In the genomic region with DNA sequence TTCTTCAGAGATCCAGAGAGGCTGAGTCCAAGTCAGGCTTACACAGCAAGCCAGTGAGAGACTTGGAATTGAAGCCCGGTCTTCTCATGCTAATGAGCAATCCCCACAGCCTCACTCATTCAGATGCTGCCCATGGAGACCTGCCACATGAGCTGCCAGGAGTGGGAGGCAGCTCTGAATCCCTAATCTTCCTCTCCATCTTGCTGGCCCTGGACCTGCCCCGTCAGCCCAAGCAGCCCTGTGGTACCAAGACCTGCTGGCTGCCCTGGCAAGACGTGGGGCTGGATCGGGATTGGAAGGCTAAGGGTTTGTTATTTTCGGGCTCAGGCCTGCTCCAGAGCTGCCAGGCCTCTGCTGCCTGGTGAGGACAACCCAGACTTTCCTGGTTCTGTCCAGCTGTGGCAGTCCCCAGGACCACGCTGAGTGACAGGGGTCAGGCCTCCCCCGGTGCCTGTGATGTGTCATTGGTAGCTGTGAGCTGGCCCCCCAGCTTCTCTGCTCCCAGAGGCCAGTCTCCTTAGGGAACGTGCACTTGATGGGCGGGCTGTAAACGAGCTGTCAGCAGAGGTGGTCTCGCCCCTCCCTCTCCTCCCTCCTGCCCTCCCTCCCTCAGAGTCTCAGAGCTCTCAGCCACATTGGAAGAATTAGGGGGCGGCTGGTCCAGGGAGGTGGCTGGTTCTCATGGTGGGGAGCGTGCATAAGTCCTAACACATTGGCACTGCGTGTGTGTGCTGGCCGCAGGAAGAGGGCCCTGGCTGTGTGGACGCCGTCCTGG, we compare ENCODE assay signal across 17 cellular contexts.
DNase-seq lines count a peak whose midpoint lies in the region; ATAC-seq and FAIRE-seq lines count a peak whose summit lies in the region.
"Had no signal": no experiment of that assay in that cellular context is flagged by ENCODE, and none has a peak within 500 bp of the region (broad histone marks: within the 10 kb centered on the region; RNA-seq: fewer than 3 reads in every experiment).

No MANE protein-coding gene starts in this region.

- intact Hi-C loops in left ventricle myocardium superior (cut with micrococcal nuclease) = no loop called here

- ATAC-seq in left ventricle myocardium superior = no peak
- ATAC-seq: GM12878; stimulated activated naive CD8-positive, alpha-beta T cell treated with anti-CD3 and anti-CD28 coated beads, Interleukin-15, Interleukin-2, amounts not matched to agents 100 U/mL and 50 U/mL, for 24 hours had no signal

- peak in 47 of 56 donors; percentile 8 to 88 (median 56) for DNase-seq in amygdala (lab: John Stamatoyannopoulos, UW)
- DNase-seq in frontal cortex (ENCODE audit: low spot score in 2 of 2) = peak; percentile 31 to 49
- peak in 48 of 56 donors; percentile 12 to 89 (median 51) for DNase-seq in nucleus accumbens (lab: John Stamatoyannopoulos, UW)
- no peak for DNase-seq in NCI-H146 treated with DMSO at 0.1 percent for 48 hours (lab: John Stamatoyannopoulos, UW; ENCODE audit: unreplicated experiment)
- no peak for DNase-seq in left ventricle myocardium superior
- no peak for DNase-seq in DMS53 treated with DMSO at 0.1 percent for 48 hours (lab: John Stamatoyannopoulos, UW; ENCODE audit: unreplicated experiment)
- DNase-seq in NCI-H2196 treated with DMSO at 0.1 percent for 48 hours (lab: John Stamatoyannopoulos, UW; ENCODE audit: unreplicated experiment) = no peak
- DNase-seq: dermis blood vessel endothelial cell; DMS53; mammary epithelial cell; NCI-H187; stimulated activated CD4-positive, alpha-beta T cell treated with anti-CD3 and anti-CD28 coated beads, Interleukin-2, amount 100 ng/mL, for 48 hours; stimulated activated naive CD8-positive, alpha-beta T cell treated with anti-CD3 and anti-CD28 coated beads, Interleukin-15, Interleukin-2, amounts not matched to agents 100 U/mL and 50 U/mL, for 24 hours; trophoblast cell had no signal

- no peak for FAIRE-seq in frontal cortex (lab: Jason Lieb, UNC)
- FAIRE-seq: GM12878, GM19239, keratinocyte had no signal

Comparison
In these comparisons a context has a peak if more than half of its experiments do, and no peak if none do; other contexts are left out.
1. DNase-seq: peak in amygdala (47 of 56), frontal cortex (2 of 2) and nucleus accumbens (48 of 56); none in NCI-H146 treated with DMSO at 0.1 percent for 48 hours (single experiment), left ventricle myocardium superior (single experiment), DMS53 treated with DMSO at 0.1 percent for 48 hours (single experiment) and NCI-H2196 treated with DMSO at 0.1 percent for 48 hours (single experiment).